Comparison of ENCODE assay signal across 8 cellular contexts in genomic region chr11:69640260-69640994, GRCh38. TPM values are rescaled to one million over a fixed set of nuclear protein-coding genes. Genes with fewer than 3 reads are reported as not detected.
DNase-seq lines count a peak whose midpoint lies in the region; ATAC-seq and TF ChIP-seq lines count a peak whose summit lies in the region.

No MANE protein-coding gene starts in this region.

- H3K36me3 Mint-ChIP-seq in activated CD4-positive, alpha-beta T cell treated with anti-CD3 and anti-CD28 coated beads for 36 hours (ENCODE audit: low read depth): no peaks in the 10 kb centered on the region
- H3K36me3 Mint-ChIP-seq in immature natural killer cell: no peaks in the 10 kb centered on the region
- peaks cover 2 to 7% of the 10 kb centered on the region in 2 donors for H3K36me3 Mint-ChIP-seq in stimulated activated naive B cell treated with anti-CD40 and anti-IgM and Interleukin-4, amounts not matched to agents 10 μg/mL and 1 μg/mL and 100 μg/mL, for 72 hours

- H3K9me2 ChIP-seq in OCI-LY7 (ENCODE audit: insufficient read depth, low read length): no peaks in the 10 kb centered on the region

- H3K27me3 ChIP-seq in ascending aorta: no peaks in the 10 kb centered on the region

- no peak overlapping the region for H3K27ac Mint-ChIP-seq in activated CD4-positive, alpha-beta T cell treated with anti-CD3 and anti-CD28 coated beads for 36 hours
- no peak overlapping the region for H3K27ac Mint-ChIP-seq in immature natural killer cell
- H3K27ac Mint-ChIP-seq in stimulated activated naive B cell treated with anti-CD40 and anti-IgM and Interleukin-4, amounts not matched to agents 10 μg/mL and 1 μg/mL and 100 μg/mL, for 72 hours: peak overlapping the region; percentile 84

- H3K79me2 ChIP-seq in OCI-LY7 (ENCODE audit: insufficient read depth, low read depth, low read length): no peaks in the 10 kb centered on the region

- POLR2A ChIA-PET in activated CD4-positive, alpha-beta T cell treated with anti-CD3 and anti-CD28 coated beads for 36 hours (lab: Charles Lee): no interaction called here
- POLR2A ChIA-PET in OCI-LY7 (lab: Charles Lee): no interaction called here

- H3K4me2 ChIP-seq in OCI-LY7 (ENCODE audit: low read length): no peak overlapping the region

- peak overlapping the region; percentile 77 to 84 for H3K27ac ChIP-seq in ascending aorta
- no peak overlapping the region for H3K27ac ChIP-seq in OCI-LY7 (ENCODE audit: low read depth, low read length, poor library complexity, severe bottlenecking)

- peak overlapping the region; percentile 88 for H3K4me3 ChIP-seq in ascending aorta
- no peak overlapping the region for H3K4me3 ChIP-seq in OCI-LY7 (ENCODE audit: low read depth, low read length, poor library complexity, severe bottlenecking)

- H2AFZ ChIP-seq in OCI-LY7 (ENCODE audit: low read length): no peak overlapping the region

- intact Hi-C loops in activated CD4-positive, alpha-beta T cell treated with anti-CD3 and anti-CD28 coated beads for 36 hours (cut with DNase I, micrococcal nuclease): loop anchor here in 1 of 2 experiments (5.0 kb wide), 2 partner anchors 198 to 403 kb away; no protein-coding TSS in a partner anchor
- intact Hi-C loops in ascending aorta (cut with DNase I): loop anchor here (5.0 kb wide), 2 partner anchors 223 to 798 kb away; partner anchors contain the start of gene CPT1A
- intact Hi-C loops in OCI-LY7 (cut with micrococcal nuclease; ENCODE audit: unreplicated experiment): no loop called here

- CTCF ChIA-PET in activated CD4-positive, alpha-beta T cell treated with anti-CD3 and anti-CD28 coated beads for 36 hours (lab: Charles Lee): interaction anchor here (0.7 kb wide), 1 partner anchor 1247 kb away, joined by 4 read pairs; no protein-coding TSS in a partner anchor
- CTCF ChIA-PET in OCI-LY7 (lab: Charles Lee; ENCODE audit: unreplicated experiment): no interaction called here

- peak; percentile 32 for DNase-seq in activated CD4-positive, alpha-beta T cell treated with anti-CD3 and anti-CD28 coated beads for 36 hours
- DNase-seq in activated CD4-positive, alpha-beta T cell treated with anti-CD3 and anti-CD28 coated beads, Interleukin-2, amount 50 U/mL, for 48 hours: no peak
- DNase-seq in ascending aorta (ENCODE audit: low spot score in 2 of 2) (no peak), immature natural killer cell (no peak), NCI-H128 (lab: John Stamatoyannopoulos, UW; ENCODE audit: unreplicated experiment) (no peak), OCI-LY7 (ENCODE audit: low spot score) (no peak), GM20000 (ENCODE audit: low spot score) (no peak)
- no peak for DNase-seq in stimulated activated naive B cell treated with anti-CD40 and anti-IgM and Interleukin-4, amounts not matched to agents 10 μg/mL and 1 μg/mL and 100 μg/mL, for 72 hours

- H3K4me1 Mint-ChIP-seq in activated CD4-positive, alpha-beta T cell treated with anti-CD3 and anti-CD28 coated beads for 36 hours: peaks cover 29% of the 10 kb centered on the region
- H3K4me1 Mint-ChIP-seq in immature natural killer cell: peaks cover 18 to 27% of the 10 kb centered on the region in 2 donors
- peaks cover 24 to 49% of the 10 kb centered on the region in 2 donors for H3K4me1 Mint-ChIP-seq in stimulated activated naive B cell treated with anti-CD40 and anti-IgM and Interleukin-4, amounts not matched to agents 10 μg/mL and 1 μg/mL and 100 μg/mL, for 72 hours

- H3K4me1 ChIP-seq in ascending aorta: peaks cover 14 to 53% of the 10 kb centered on the region in 2 donors
- H3K4me1 ChIP-seq in OCI-LY7 (ENCODE audit: insufficient read depth, low read length, poor library complexity, severe bottlenecking): no peaks in the 10 kb centered on the region

- H3K9me3 Mint-ChIP-seq in activated CD4-positive, alpha-beta T cell treated with anti-CD3 and anti-CD28 coated beads for 36 hours (ENCODE audit: low read depth): no peaks in the 10 kb centered on the region
- peaks cover 0 to 1% (median 0%) of the 10 kb centered on the region in 6 donors for H3K9me3 Mint-ChIP-seq in immature natural killer cell
- H3K9me3 Mint-ChIP-seq in stimulated activated naive B cell treated with anti-CD40 and anti-IgM and Interleukin-4, amounts not matched to agents 10 μg/mL and 1 μg/mL and 100 μg/mL, for 72 hours: no peaks in the 10 kb centered on the region

- no TSS peak for BruUV-seq in OCI-LY7 (replicated peaks; lab: Mats Ljungman, UMichigan)

- ATAC-seq in activated CD4-positive, alpha-beta T cell treated with anti-CD3 and anti-CD28 coated beads for 36 hours: no peak
- ATAC-seq in stimulated activated naive B cell treated with anti-CD40 and anti-IgM and Interleukin-4, amounts not matched to agents 10 μg/mL and 1 μg/mL and 100 μg/mL, for 72 hours (replicated peaks): no peak

- TF ChIP-seq CTCF in ascending aorta (IDR thresholded peaks at IDR 0.05) (no peak), OCI-LY7 (conservative IDR thresholded peaks at IDR 0.05; ENCODE audit: low read length) (no peak), GM20000 (IDR thresholded peaks at IDR 0.05; ENCODE audit: extremely low read depth, missing control alignments) (no peak)

- peaks cover 39% of the 10 kb centered on the region for H3K27me3 Mint-ChIP-seq in activated CD4-positive, alpha-beta T cell treated with anti-CD3 and anti-CD28 coated beads for 36 hours
- H3K27me3 Mint-ChIP-seq in immature natural killer cell (ENCODE audit: low read depth in 3 of 3): peaks cover 12 to 33% (median 26%) of the 10 kb centered on the region in 3 donors
- H3K27me3 Mint-ChIP-seq in stimulated activated naive B cell treated with anti-CD40 and anti-IgM and Interleukin-4, amounts not matched to agents 10 μg/mL and 1 μg/mL and 100 μg/mL, for 72 hours: peaks cover 38 to 58% of the 10 kb centered on the region in 2 donors

- peaks cover 0 to 4% of the 10 kb centered on the region in 2 donors for H3K36me3 ChIP-seq in ascending aorta
- H3K36me3 ChIP-seq in OCI-LY7 (ENCODE audit: insufficient read depth, low read length): no peaks in the 10 kb centered on the region

- H3K9me3 ChIP-seq in ascending aorta: no peaks in the 10 kb centered on the region
- H3K9me3 ChIP-seq in OCI-LY7 (ENCODE audit: low read length): no peaks in the 10 kb centered on the region

- H4K20me1 ChIP-seq in OCI-LY7 (ENCODE audit: insufficient read depth, low read length): no peaks in the 10 kb centered on the region

- H3K4me3 Mint-ChIP-seq in activated CD4-positive, alpha-beta T cell treated with anti-CD3 and anti-CD28 coated beads for 36 hours: peak overlapping the region; percentile 20
- peak overlapping the region; percentile 33 to 74 (median 65) for H3K4me3 Mint-ChIP-seq in immature natural killer cell
- H3K4me3 Mint-ChIP-seq in stimulated activated naive B cell treated with anti-CD40 and anti-IgM and Interleukin-4, amounts not matched to agents 10 μg/mL and 1 μg/mL and 100 μg/mL, for 72 hours: peak overlapping the region; percentile 74 to 78

RNA-seq across cellular contexts. Expression of gene CCND1, which starts 0.5 kb away (rescaled TPM):
- total RNA-seq in activated CD4-positive, alpha-beta T cell treated with anti-CD3 and anti-CD28 coated beads for 36 hours: under 1 TPM; 0.50 to 0.77 TPM
- total RNA-seq in ascending aorta (90.6 TPM), OCI-LY7 (2022) (not detected in 2 replicates)
- polyA plus RNA-seq in immature natural killer cell: 1 to 10 TPM in 1 of 3 donors, under 1 TPM in 1, not detected in 1; 0.85 to 1.3 TPM
- total RNA-seq in OCI-LY7 (2014; rRNA removed; shearing (Covaris generic)): 0.44 TPM in 1 of 2 replicates, not detected in the other

RNA-seq across cellular contexts. Expression of gene LTO1, which starts 34.7 kb away (rescaled TPM):
- 10 to 100 TPM; 16.8 to 17.8 TPM for total RNA-seq in activated CD4-positive, alpha-beta T cell treated with anti-CD3 and anti-CD28 coated beads for 36 hours
- total RNA-seq in ascending aorta (10.2 TPM), OCI-LY7 (2022) (34.5 and 35.9 TPM in 2 replicates)
- 10 to 100 TPM in 2 of 3 donors, 1 to 10 TPM in 1; 7.2 to 13.1 (median 12.3) TPM for polyA plus RNA-seq in immature natural killer cell
- total RNA-seq in OCI-LY7 (2014; rRNA removed; shearing (Covaris generic)): 27.6 and 28.8 TPM in 2 replicates

Comparison
In these comparisons a context has a peak if more than half of its experiments do, and no peak if none do; other contexts are left out.
1. H3K4me3 Mint-ChIP-seq: peak in every context shown above with its lines; median percentile 76 in stimulated activated naive B cell treated with anti-CD40 and anti-IgM and Interleukin-4, amounts not matched to agents 10 μg/mL and 1 μg/mL and 100 μg/mL, for 72 hours; 65 in immature natural killer cell; 20 in activated CD4-positive, alpha-beta T cell treated with anti-CD3 and anti-CD28 coated beads for 36 hours.
2. RNA of gene CCND1, which starts 0.5 kb away (total RNA-seq): 90.6 TPM in ascending aorta (single experiment); 0.50 to 0.77 TPM in activated CD4-positive, alpha-beta T cell treated with anti-CD3 and anti-CD28 coated beads for 36 hours and 0.44 TPM in OCI-LY7; every median in the first group is over 10 times any median in the second.